ENCODE assay signal across 28 cellular contexts in the genomic region with DNA sequence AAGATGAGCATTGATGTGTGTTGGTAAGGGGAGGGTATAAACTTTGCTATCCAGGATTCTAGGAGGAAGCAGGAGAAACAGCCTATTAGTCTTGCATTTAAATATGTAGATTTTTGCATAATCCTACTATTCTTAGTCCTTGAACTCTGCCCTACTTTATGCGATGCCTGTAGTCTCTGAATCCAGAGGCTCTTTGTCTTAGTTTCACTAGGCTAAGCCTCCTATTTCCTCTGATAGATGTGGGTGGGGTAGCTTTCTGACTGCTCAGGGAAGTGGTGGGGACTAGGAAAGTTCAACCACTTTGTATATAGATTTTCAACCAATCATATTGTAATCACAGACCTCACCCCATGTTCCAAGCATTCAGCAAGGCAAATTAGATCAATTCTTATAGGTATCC. TPM values are rescaled to one million over a fixed set of nuclear protein-coding genes. Genes with fewer than 3 reads are reported as not detected.
"Had no signal": no experiment of that assay in that cellular context is flagged by ENCODE, and none has a peak within 500 bp of the region (broad histone marks: within the 10 kb centered on the region; RNA-seq: fewer than 3 reads in every experiment).

No MANE protein-coding gene starts in this region.

- H3K36me3 ChIP-seq: heart left ventricle, left ventricle myocardium inferior, lower lobe of right lung, neutrophil, right atrium auricular region, sigmoid colon, tibial nerve had no signal

- H3K9me3 Mint-ChIP-seq: memory B cell; naive B cell; nephron progenitor cell; stimulated activated naive B cell treated with anti-CD40 and anti-IgM and Interleukin-4, amounts not matched to agents 10 μg/mL and 1 μg/mL and 100 μg/mL, for 72 hours; stimulated activated naive CD8-positive, alpha-beta T cell treated with anti-CD3 and anti-CD28 coated beads, Interleukin-15, amount 100 ng/mL, for 72 hours had no signal

- H3K36me3 Mint-ChIP-seq: memory B cell; naive B cell; stimulated activated naive B cell treated with anti-CD40 and anti-IgM and Interleukin-4, amounts not matched to agents 10 μg/mL and 1 μg/mL and 100 μg/mL, for 72 hours had no signal

- DNase-seq: effector CD8-positive, alpha-beta T cell; heart left ventricle; hippocampal formation; kidney; left cardiac atrium; left ventricle myocardium inferior; lower lobe of right lung; naive B cell; nephron progenitor cell; posterior cingulate gyrus; sigmoid colon; stimulated activated CD4-positive, alpha-beta T cell treated with anti-CD3 and anti-CD28 coated beads, Interleukin-2, amount 100 ng/mL, for 24 hours; stimulated activated CD4-positive, alpha-beta T cell treated with anti-CD3 and anti-CD28 coated beads, Interleukin-4, amount 100 ng/mL, for 4 hours; stimulated activated naive B cell treated with anti-CD40 and anti-IgM and Interleukin-4, amounts not matched to agents 10 μg/mL and 1 μg/mL and 100 μg/mL, for 72 hours; stimulated activated naive CD8-positive, alpha-beta T cell treated with anti-CD3 and anti-CD28 coated beads, Interleukin-15, amount 100 ng/mL, for 72 hours; testis had no signal

- H3K27me3 Mint-ChIP-seq: naive B cell; stimulated activated naive CD8-positive, alpha-beta T cell treated with anti-CD3 and anti-CD28 coated beads, Interleukin-15, amount 100 ng/mL, for 72 hours had no signal

- H3K4me1 Mint-ChIP-seq: memory B cell; naive B cell; nephron progenitor cell; stimulated activated naive B cell treated with anti-CD40 and anti-IgM and Interleukin-4, amounts not matched to agents 10 μg/mL and 1 μg/mL and 100 μg/mL, for 72 hours had no signal

- H3K4me3 Mint-ChIP-seq: memory B cell; naive B cell; nephron progenitor cell; stimulated activated naive B cell treated with anti-CD40 and anti-IgM and Interleukin-4, amounts not matched to agents 10 μg/mL and 1 μg/mL and 100 μg/mL, for 72 hours; stimulated activated naive CD8-positive, alpha-beta T cell treated with anti-CD3 and anti-CD28 coated beads, Interleukin-15, amount 100 ng/mL, for 72 hours had no signal

- ATAC-seq: heart left ventricle; left cardiac atrium; lower lobe of right lung; stimulated activated naive B cell treated with anti-CD40 and anti-IgM and Interleukin-4, amounts not matched to agents 10 μg/mL and 1 μg/mL and 100 μg/mL, for 72 hours; stimulated activated naive CD8-positive, alpha-beta T cell treated with anti-CD3 and anti-CD28 coated beads, Interleukin-15, amount 100 ng/mL, for 72 hours had no signal

- H3K27me3 ChIP-seq: heart left ventricle, neutrophil, right atrium auricular region, sigmoid colon, testis, tibial nerve had no signal

- H3K4me3 ChIP-seq: coronary artery, heart left ventricle, left ventricle myocardium inferior, lower lobe of right lung, right atrium auricular region, sigmoid colon, skin epidermis, testis, tibial nerve had no signal

- H3K27ac Mint-ChIP-seq: memory B cell; naive B cell; nephron progenitor cell; stimulated activated naive B cell treated with anti-CD40 and anti-IgM and Interleukin-4, amounts not matched to agents 10 μg/mL and 1 μg/mL and 100 μg/mL, for 72 hours had no signal

RNA-seq across cellular contexts. Expression of gene KCNC2, which starts 49.5 kb away (rescaled TPM):
- total RNA-seq: dermis microvascular lymphatic vessel endothelial cell, fibroblast of lung, glomerular endothelial cell, heart left ventricle, kidney, left cardiac atrium, left ventricle myocardium inferior, lower lobe of right lung, osteocyte, right atrium auricular region, subcutaneous adipose tissue, ureter had no signal
